Comparison of ENCODE assay signal across 13 cellular contexts in the genomic region with DNA sequence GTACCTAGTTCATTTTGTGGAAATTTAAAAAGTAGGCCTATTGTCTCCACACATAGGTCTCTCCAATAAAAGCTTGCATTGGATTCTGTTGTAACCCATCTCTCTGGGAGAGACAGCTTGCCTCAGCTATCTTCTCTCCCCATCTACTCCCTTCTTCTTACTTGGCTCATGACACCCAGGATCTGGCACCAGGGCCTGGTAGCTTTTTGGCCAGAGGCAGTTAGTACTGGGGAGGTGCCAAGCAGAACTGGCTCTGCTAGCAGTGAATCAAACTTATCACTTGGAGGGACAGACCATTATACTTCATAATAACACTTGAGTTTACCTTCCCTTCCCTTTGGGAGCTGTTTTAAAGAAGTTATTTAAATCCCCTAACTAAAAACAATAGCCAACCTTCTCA. TPM values are rescaled to one million over a fixed set of nuclear protein-coding genes. Genes with fewer than 3 reads are reported as not detected.
"Had no signal": no experiment of that assay in that cellular context is flagged by ENCODE, and none has a peak within 500 bp of the region (broad histone marks: within the 10 kb centered on the region; RNA-seq: fewer than 3 reads in every experiment).

No MANE protein-coding gene starts in this region.

- H3K27ac ChIP-seq: adrenal gland, body of pancreas, sigmoid colon, upper lobe of right lung had no signal

- DNase-seq: activated naive CD4-positive, alpha-beta T cell treated with anti-CD3 and anti-CD28 coated beads, Interleukin-2, amount 50 U/mL, for 16 hours; body of pancreas; effector memory CD8-positive, alpha-beta T cell; immature natural killer cell; occipital lobe; sigmoid colon; stimulated activated CD4-positive, alpha-beta T cell treated with anti-CD3 and anti-CD28 coated beads, Interleukin-2, amount 100 ng/mL, for 24 hours; stimulated activated naive CD4-positive, alpha-beta T cell; upper lobe of right lung had no signal

- H3K36me3 ChIP-seq: adrenal gland, sigmoid colon, upper lobe of right lung had no signal

- H3K9me3 ChIP-seq: adrenal gland, body of pancreas, sigmoid colon, upper lobe of right lung had no signal

- H3K27me3 ChIP-seq: body of pancreas, sigmoid colon, upper lobe of right lung had no signal

- ATAC-seq: body of pancreas; effector memory CD8-positive, alpha-beta T cell; natural killer cell treated with Interleukin-12 subunit alpha and Interleukin-12 subunit beta and Interleukin-15 and Interleukin-18, amount 100 ng/mL, for 72 hours; upper lobe of right lung had no signal

- H3K4me3 ChIP-seq: adrenal gland, body of pancreas, sigmoid colon, upper lobe of right lung had no signal

- H3K4me1 ChIP-seq: adrenal gland, body of pancreas, sigmoid colon had no signal

RNA-seq across cellular contexts. Expression of a gene that starts 31.8 kb away (rescaled TPM):
- total RNA-seq: adrenal gland; body of pancreas; epithelial cell of proximal tubule; natural killer cell treated with Interleukin-12 subunit alpha and Interleukin-12 subunit beta and Interleukin-15 and Interleukin-18, amount 100 ng/mL, for 72 hours; occipital lobe; T-helper 2 cell treated with Interferon-gamma antibody and Interleukin-4, amounts not matched to agents 100 ng/mL and 5 ng/mL, for 36 hours; upper lobe of right lung had no signal
